19 cellular contexts compared by ENCODE assay signal in genomic region chr15:78921517-78921916, GRCh38. TPM values are rescaled to one million over a fixed set of nuclear protein-coding genes. Genes with fewer than 3 reads are reported as not detected.
A peak's percentile ranks its signal among the peaks of the same experiment; 100 is the strongest.
DNase-seq lines count a peak whose midpoint lies in the region; ATAC-seq and TF ChIP-seq lines count a peak whose summit lies in the region.
"Had no signal": no experiment of that assay in that cellular context is flagged by ENCODE, and none has a peak within 500 bp of the region (broad histone marks: within the 10 kb centered on the region; RNA-seq: fewer than 3 reads in every experiment).

No MANE protein-coding gene starts in this region.

- in situ Hi-C loops in G401 (cut with HindIII; ENCODE audit: low sequenced_read_pairs) = no loop called here

- H3K27me3 Mint-ChIP-seq in activated B cell treated with CpG ODN at 0.5 μM for 24 hours = no peaks in the 10 kb centered on the region
- H3K27me3 Mint-ChIP-seq: CD4-positive, CD25-positive, alpha-beta regulatory T cell had no signal

- H3K4me1 Mint-ChIP-seq in activated B cell treated with CpG ODN at 0.5 μM for 24 hours = peaks cover 13% of the 10 kb centered on the region

- peak; percentile 21 for TF ChIP-seq POLR2A in GM10847 (IDR thresholded peaks at IDR 0.05; ENCODE audit: extremely low read depth, insufficient read length)
- peak; percentile 27 for TF ChIP-seq POLR2A in GM18526 (IDR thresholded peaks at IDR 0.05; ENCODE audit: extremely low read depth, insufficient read length)

- no peak for TF ChIP-seq CTCF in activated B cell treated with CpG ODN at 0.5 μM for 24 hours (IDR thresholded peaks at IDR 0.05)

- peaks cover 78% of the 10 kb centered on the region for H3K36me3 Mint-ChIP-seq in activated B cell treated with CpG ODN at 0.5 μM for 24 hours (ENCODE audit: low read depth)

- no peaks in the 10 kb centered on the region for H3K9me3 Mint-ChIP-seq in activated B cell treated with CpG ODN at 0.5 μM for 24 hours
- H3K9me3 Mint-ChIP-seq: CD4-positive, CD25-positive, alpha-beta regulatory T cell; T-helper 2 cell treated with Interferon-gamma antibody and Interleukin-4, amounts not matched to agents 5 μg/mL and 100 μg/mL, for 36 hours had no signal

- CTCF ChIA-PET in activated B cell treated with CpG ODN at 0.5 μM for 24 hours (lab: Charles Lee) = interaction anchor here (0.9 to 2.8 kb wide), 8 partner anchors 11 to 263 kb away, joined by 3 to 17 read pairs (median 6); no protein-coding TSS in a partner anchor

- intact Hi-C loops in activated B cell treated with CpG ODN at 0.5 μM for 24 hours (cut with micrococcal nuclease) (no loop called here), sciatic nerve (cut with DNase I) (no loop called here)

- DNase-seq in activated B cell treated with CpG ODN at 0.5 μM for 24 hours (no peak), sciatic nerve (ENCODE audit: low spot score) (peak; percentile 46), G401 (ENCODE audit: low spot score) (no peak), inferior parietal cortex (ENCODE audit: extremely low spot score) (no peak)
- DNase-seq: activated CD4-positive, alpha-beta T cell treated with anti-CD3 and anti-CD28 coated beads for 48 hours; activated CD8-positive, alpha-beta memory T cell treated with anti-CD3 and anti-CD28 coated beads, Interleukin-2, amount 50 U/mL, for 48 hours; activated effector memory CD4-positive, alpha-beta T cell treated with anti-CD3 and anti-CD28 coated beads, Interleukin-2, amount 50 U/mL, for 16 hours; amniotic stem cell; CD4-positive, CD25-positive, alpha-beta regulatory T cell; effector CD8-positive, alpha-beta T cell; MG63; NCI-H1417; NCI-H446; OCI-M1; stimulated activated CD4-positive, alpha-beta T cell treated with anti-CD3 and anti-CD28 coated beads, Interleukin-2, amount 100 ng/mL, for 24 hours had no signal

- POLR2A ChIA-PET in activated B cell treated with CpG ODN at 0.5 μM for 24 hours (lab: Charles Lee) = interaction anchor here (0.8 to 2.6 kb wide), 7 partner anchors 9 to 104 kb away, joined by 3 to 15 read pairs (median 8); partner anchors contain the start of gene MORF4L1

- no peak overlapping the region for H3K4me3 Mint-ChIP-seq in activated B cell treated with CpG ODN at 0.5 μM for 24 hours
- H3K4me3 Mint-ChIP-seq: CD4-positive, CD25-positive, alpha-beta regulatory T cell; T-helper 2 cell treated with Interferon-gamma antibody and Interleukin-4, amounts not matched to agents 5 μg/mL and 100 μg/mL, for 36 hours had no signal

- H3K27ac Mint-ChIP-seq in activated B cell treated with CpG ODN at 0.5 μM for 24 hours = peak overlapping the region; percentile 53
- H3K27ac Mint-ChIP-seq: T-helper 2 cell treated with Interferon-gamma antibody and Interleukin-4, amounts not matched to agents 5 μg/mL and 100 μg/mL, for 36 hours had no signal

- ATAC-seq in activated B cell treated with CpG ODN at 0.5 μM for 24 hours (ENCODE audit: low read depth) = no peak
- ATAC-seq in sciatic nerve = no peak
- no peak for ATAC-seq in HG03460 (IDR thresholded peaks at IDR 0.05; ENCODE audit: unreplicated experiment)

RNA-seq across cellular contexts. Expression of gene CTSH, which starts 23.3 kb away (rescaled TPM):
- 721 and 762 TPM in 2 replicates for total RNA-seq in activated B cell treated with CpG ODN at 0.5 μM for 24 hours
- 81.6 TPM for total RNA-seq in sciatic nerve
- 74.3 and 81.8 TPM in 2 replicates for total RNA-seq in G401 (2014; rRNA removed; shearing (Covaris generic))

RNA-seq across cellular contexts. Expression of gene MORF4L1, which starts 48.8 kb away (rescaled TPM):
- 271 and 287 TPM in 2 replicates for total RNA-seq in activated B cell treated with CpG ODN at 0.5 μM for 24 hours
- 342 TPM for total RNA-seq in sciatic nerve
- total RNA-seq in G401 (2014; rRNA removed; shearing (Covaris generic)) = 654 and 661 TPM in 2 replicates
